Comparison of ENCODE assay signal across 8 cellular contexts in the genomic region with DNA sequence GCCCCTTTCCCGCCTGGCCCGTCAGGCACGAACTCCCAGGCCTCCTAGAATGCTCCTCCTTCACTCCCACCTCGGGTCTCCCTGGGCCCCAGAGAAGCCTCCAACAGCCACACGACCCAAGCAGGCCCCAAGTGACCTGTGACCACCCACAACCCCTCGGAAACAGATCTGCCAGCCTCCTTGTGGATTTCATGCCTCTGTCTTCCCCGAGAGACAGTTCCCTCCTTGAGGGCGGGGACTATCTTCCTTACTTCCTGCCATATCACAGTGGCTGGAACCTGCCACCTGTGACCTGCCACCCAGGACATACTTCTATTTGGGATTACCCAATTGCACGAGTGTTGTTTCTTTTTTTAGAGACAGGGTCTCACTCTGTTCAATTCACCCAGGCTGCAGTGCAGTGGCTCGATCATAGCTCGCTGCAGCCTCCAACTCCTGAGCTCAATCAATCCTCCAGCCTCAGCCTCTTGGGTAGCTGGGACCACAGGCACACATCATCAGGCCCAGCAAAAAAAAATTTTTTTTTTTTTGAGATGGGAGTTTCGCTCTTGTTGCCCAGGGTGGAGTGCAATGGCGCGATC. TPM values are rescaled to one million over a fixed set of nuclear protein-coding genes. Genes with fewer than 3 reads are reported as not detected.
DNase-seq lines count a peak whose midpoint lies in the region; ATAC-seq and TF ChIP-seq lines count a peak whose summit lies in the region.

No MANE protein-coding gene starts in this region.

- H3K79me2 ChIP-seq in KMS-11 (ENCODE audit: insufficient read depth, low read depth): peaks cover 24% of the 10 kb centered on the region; the same call in 1 of the 2 replicates

- intact Hi-C loops in dorsolateral prefrontal cortex (cut with DNase I): no loop called here

- ATAC-seq in GM19328 (IDR thresholded peaks at IDR 0.05; ENCODE audit: unreplicated experiment) (no peak), HG03432 (IDR thresholded peaks at IDR 0.05; ENCODE audit: unreplicated experiment) (no peak)

- no peaks in the 10 kb centered on the region for H4K20me1 ChIP-seq in KMS-11 (ENCODE audit: insufficient read depth)

- H3K36me3 ChIP-seq in KMS-11 (ENCODE audit: insufficient read depth) (no peaks in the 10 kb centered on the region), skeletal muscle satellite cell (ENCODE audit: insufficient read depth, low read length) (peaks cover 27% of the 10 kb centered on the region)

- peak overlapping the region; percentile 88 for H2AFZ ChIP-seq in KMS-11 (ENCODE audit: low read depth)

- H3K27ac ChIP-seq in KMS-11 (no peak overlapping the region), dorsolateral prefrontal cortex (peak overlapping the region in 39 of 59 donors; percentile 29 to 88 (median 73))

- H3K4me3 ChIP-seq in GM12875 (ENCODE audit: low read depth, low read length): peak overlapping the region; percentile 92
- no peak overlapping the region for H3K4me3 ChIP-seq in KMS-11 (IDR thresholded peaks at IDR 0.05; ENCODE audit: insufficient read depth, low read depth, low read length)
- H3K4me3 ChIP-seq in dorsolateral prefrontal cortex: peak overlapping the region in 1 of 59 donors; percentile 28
- H3K4me3 ChIP-seq in skeletal muscle satellite cell (ENCODE audit: low read length): no peak overlapping the region

- TF ChIP-seq CTCF in GM12875 (IDR thresholded peaks at IDR 0.05; ENCODE audit: borderline replicate concordance, insufficient read depth, low read depth, low read length): no peak
- TF ChIP-seq CTCF in KMS-11 (conservative IDR thresholded peaks at IDR 0.05; ENCODE audit: low read depth, low read length): no peak
- no peak for TF ChIP-seq CTCF in dorsolateral prefrontal cortex (IDR thresholded peaks at IDR 0.05 in 54 of 56, conservative IDR thresholded peaks at IDR 0.05 in 2 of 56; ENCODE audit: low read depth in 1 of 56, partially characterized antibody in 56 of 56)

- H3K27me3 ChIP-seq in KMS-11 (ENCODE audit: insufficient read depth, low read depth) (no peaks in the 10 kb centered on the region), dorsolateral prefrontal cortex (no peaks in the 10 kb centered on the region), skeletal muscle satellite cell (ENCODE audit: control insufficient read depth, insufficient read depth, low read length) (no peaks in the 10 kb centered on the region)

- H3K9ac ChIP-seq in KMS-11 (peak overlapping the region; percentile 84; the same call in 1 of the 2 replicates), skeletal muscle satellite cell (ENCODE audit: low read depth, low read length) (peak overlapping the region; percentile 93)

- DNase-seq in dorsolateral prefrontal cortex (no peak), NCI-H1105 treated with DMSO at 0.1 percent for 48 hours (lab: John Stamatoyannopoulos, UW) (no peak), germinal center (ENCODE audit: low spot score) (no peak)

- H3K4me1 ChIP-seq in KMS-11 (ENCODE audit: low read depth, poor library complexity, severe bottlenecking): peaks cover 9% of the 10 kb centered on the region
- H3K4me1 ChIP-seq in skeletal muscle satellite cell (ENCODE audit: control insufficient read depth, insufficient read depth, low read length): peaks cover 13% of the 10 kb centered on the region

- no peaks in the 10 kb centered on the region for H3K9me3 ChIP-seq in skeletal muscle satellite cell (replicated peaks; ENCODE audit: low read length)

- H3K4me2 ChIP-seq in KMS-11 (no peak overlapping the region), skeletal muscle satellite cell (ENCODE audit: low read length) (peak overlapping the region; percentile 22)

RNA-seq across cellular contexts. Expression of gene TNRC18, which starts 25.9 kb away (rescaled TPM):
- total RNA-seq in dorsolateral prefrontal cortex: 100 to 1,000 TPM in 42 of 120 experiments, 10 to 100 TPM in 78; 56.1 to 138 (median 94.7) TPM
- 40.8 and 49.7 TPM in 2 replicates for total RNA-seq in skeletal muscle satellite cell (2012; rRNA removed)
